ENCODE assay signal across 8 cellular contexts in the genomic region with DNA sequence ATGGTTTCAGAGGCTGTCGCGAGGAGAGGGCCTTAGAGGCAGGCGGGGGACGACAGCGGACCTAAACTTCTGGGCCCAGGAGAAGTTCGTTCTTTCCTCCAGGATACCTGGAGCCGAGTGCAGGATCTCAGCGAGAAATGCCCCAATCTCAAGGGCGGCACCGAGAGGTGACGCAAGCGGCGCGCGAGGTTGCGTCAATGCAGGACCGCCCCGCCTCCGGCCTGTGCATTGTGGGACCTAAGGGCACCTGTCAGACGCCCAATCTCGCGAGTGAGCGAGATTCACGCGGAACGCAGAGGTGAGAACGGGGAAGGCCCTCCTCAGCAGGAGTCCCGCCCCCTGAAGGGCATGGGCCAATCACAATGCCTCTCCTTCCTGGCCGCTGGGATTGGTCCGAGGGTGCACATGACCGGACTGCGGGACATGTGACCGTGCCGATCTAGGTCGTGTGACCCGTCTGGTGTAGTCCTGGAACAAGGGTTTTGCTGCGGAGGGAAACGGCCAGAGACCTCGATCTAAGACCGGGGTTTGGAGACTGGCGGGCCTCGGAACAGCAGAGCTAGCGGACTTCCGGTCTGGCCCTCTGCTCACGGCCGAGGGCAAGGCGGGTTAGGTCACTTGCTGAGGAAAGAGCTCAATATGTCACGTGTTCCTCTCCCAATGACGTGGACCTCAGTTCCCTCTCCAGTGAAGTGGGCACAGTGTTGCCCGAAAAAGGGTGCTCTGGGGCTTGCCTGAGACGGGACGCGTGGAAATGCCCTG. TPM values are rescaled to one million over a fixed set of nuclear protein-coding genes. Genes with fewer than 3 reads are reported as not detected.
DNase-seq lines count a peak whose midpoint lies in the region; ATAC-seq and TF ChIP-seq lines count a peak whose summit lies in the region.

No MANE protein-coding gene starts in this region.

- H3K9me3 Mint-ChIP-seq in activated T-cell treated with anti-CD3 and anti-CD28 coated beads, Interleukin-2, amount 50 U/mL, for 24 hours = no peaks in the 10 kb centered on the region

- H3K4me2 ChIP-seq in PC-3 (ENCODE audit: low read length) = peak overlapping the region; percentile 97

- H3K27ac ChIP-seq in PC-3 (ENCODE audit: low read length) = peak overlapping the region; percentile 84

- H3K4me1 ChIP-seq in PC-3 (ENCODE audit: insufficient read depth, low read length) = peaks cover 9% of the 10 kb centered on the region
- H3K4me1 ChIP-seq in mucosa of descending colon (ENCODE audit: low read depth) = peaks cover 8% of the 10 kb centered on the region

- H3K36me3 ChIP-seq in PC-3 (ENCODE audit: low read depth, low read length) = no peaks in the 10 kb centered on the region
- no peaks in the 10 kb centered on the region for H3K36me3 ChIP-seq in mucosa of descending colon (ENCODE audit: low read depth)

- peak overlapping the region; percentile 97 for H3K9ac ChIP-seq in PC-3 (ENCODE audit: low read length)

- no peaks in the 10 kb centered on the region for H3K9me3 ChIP-seq in PC-3 (ENCODE audit: low read length)
- no peaks in the 10 kb centered on the region for H3K9me3 ChIP-seq in mucosa of descending colon

- POLR2A ChIA-PET in PC-3 (lab: Charles Lee; ENCODE audit: unreplicated experiment) = interaction anchor here (0.9 to 1.0 kb wide), 2 partner anchors 25 to 187 kb away, joined by 4 read pairs; no protein-coding TSS in a partner anchor

- H3K27ac Mint-ChIP-seq in activated T-cell treated with anti-CD3 and anti-CD28 coated beads, Interleukin-2, amount 50 U/mL, for 24 hours = peak overlapping the region; percentile 99

- intact Hi-C loops in PC-3 (cut with micrococcal nuclease) (no loop called here), mucosa of descending colon (cut with DNase I, micrococcal nuclease) (loop anchor here in 1 of 2 donors (2.0 kb wide), 1 partner anchor 17 kb away; a partner anchor contains a TSS)

- no peaks in the 10 kb centered on the region for H4K20me1 ChIP-seq in PC-3 (ENCODE audit: low read length)

- TF ChIP-seq CTCF in PC-3 (conservative IDR thresholded peaks at IDR 0.05; ENCODE audit: low read depth, low read length) (no peak), epithelial cell of proximal tubule (conservative IDR thresholded peaks at IDR 0.05; ENCODE audit: low read depth, low read length) (no peak), mucosa of descending colon (IDR thresholded peaks at IDR 0.05) (no peak)

- H3K79me2 ChIP-seq in PC-3 (ENCODE audit: low read length) = peaks cover 12% of the 10 kb centered on the region

- H2AFZ ChIP-seq in PC-3 (ENCODE audit: low read length) = peak overlapping the region; percentile 65

- ATAC-seq in GM21717 (IDR thresholded peaks at IDR 0.05; ENCODE audit: unreplicated experiment) = peak; percentile 95
- ATAC-seq in PC-3 = peak; percentile 96
- peak; percentile 98 for ATAC-seq in mucosa of descending colon

- H3K4me1 Mint-ChIP-seq in activated T-cell treated with anti-CD3 and anti-CD28 coated beads, Interleukin-2, amount 50 U/mL, for 24 hours (ENCODE audit: low read depth) = peaks cover 17% of the 10 kb centered on the region

- H3K4me3 Mint-ChIP-seq in activated T-cell treated with anti-CD3 and anti-CD28 coated beads, Interleukin-2, amount 50 U/mL, for 24 hours = peak overlapping the region; percentile 97

- CTCF ChIA-PET in PC-3 (lab: Charles Lee) = interaction anchor here (0.5 kb wide), 1 partner anchor 155 kb away, joined by 9 read pairs; no protein-coding TSS in a partner anchor

- no TSS peak for BruUV-seq in PC-3 (replicated peaks; lab: Mats Ljungman, UMichigan)

- H3K36me3 Mint-ChIP-seq in activated T-cell treated with anti-CD3 and anti-CD28 coated beads, Interleukin-2, amount 50 U/mL, for 24 hours (ENCODE audit: low read depth) = peaks cover 11% of the 10 kb centered on the region

- peaks cover 31% of the 10 kb centered on the region for H3K27me3 Mint-ChIP-seq in activated T-cell treated with anti-CD3 and anti-CD28 coated beads, Interleukin-2, amount 50 U/mL, for 24 hours

- no peaks in the 10 kb centered on the region for H3K27me3 ChIP-seq in PC-3 (ENCODE audit: low read length)

- DNase-seq in DMS53 (lab: John Stamatoyannopoulos, UW) = peak; percentile 99
- DNase-seq in Jurkat, Clone E6-1 (ENCODE audit: low read depth, low spot score) = peak; percentile 100
- DNase-seq in PC-3 = peak; percentile 100
- peak; percentile 99 for DNase-seq in activated T-cell treated with anti-CD3 and anti-CD28 coated beads, Interleukin-2, amount 50 U/mL, for 24 hours
- DNase-seq in epithelial cell of proximal tubule (ENCODE audit: low read depth) = peak; percentile 97
- peak; percentile 100 for DNase-seq in mucosa of descending colon
- DNase-seq in stimulated activated CD8-positive, alpha-beta memory T cell treated with anti-CD3 and anti-CD28 coated beads, Interleukin-4, amount 100 ng/mL, for 1 hour (ENCODE audit: low read depth in 2 of 2, low spot score in 1 of 2) = peak; percentile 97 to 98

- H3F3A ChIP-seq in PC-3 (ENCODE audit: low read length, unreplicated experiment) = no peaks in the 10 kb centered on the region

- H3K9me2 ChIP-seq in PC-3 (replicated peaks; ENCODE audit: low read length) = no peaks in the 10 kb centered on the region

- H3K4me3 ChIP-seq in Jurkat, Clone E6-1 (ENCODE audit: low read length) = peak overlapping the region; percentile 96
- H3K4me3 ChIP-seq in PC-3 (ENCODE audit: low read length) (peak overlapping the region; percentile 93), epithelial cell of proximal tubule (ENCODE audit: low read depth, low read length) (peak overlapping the region; percentile 98), mucosa of descending colon (peak overlapping the region; percentile 49)

RNA-seq across cellular contexts. Expression of a gene that starts 16.3 kb away (rescaled TPM):
- polyA plus RNA-seq in Jurkat, Clone E6-1 (2012; ENCODE audit: insufficient read depth, insufficient read length) = 146 TPM
- total RNA-seq in PC-3 (2014; rRNA removed) = 606 and 701 TPM in 2 replicates
- total RNA-seq in epithelial cell of proximal tubule = 300 and 402 TPM in 2 replicates
- total RNA-seq in mucosa of descending colon = 100 to 1,000 TPM; 403 to 547 (median 409) TPM

Comparison
In these comparisons a context has a peak if more than half of its experiments do, and no peak if none do; other contexts are left out.
1. Peak in every context shown above with its lines: DNase-seq, ATAC-seq, H3K4me3 ChIP-seq and H3K27ac ChIP-seq.